8 cellular contexts compared by ENCODE assay signal in the genomic region with DNA sequence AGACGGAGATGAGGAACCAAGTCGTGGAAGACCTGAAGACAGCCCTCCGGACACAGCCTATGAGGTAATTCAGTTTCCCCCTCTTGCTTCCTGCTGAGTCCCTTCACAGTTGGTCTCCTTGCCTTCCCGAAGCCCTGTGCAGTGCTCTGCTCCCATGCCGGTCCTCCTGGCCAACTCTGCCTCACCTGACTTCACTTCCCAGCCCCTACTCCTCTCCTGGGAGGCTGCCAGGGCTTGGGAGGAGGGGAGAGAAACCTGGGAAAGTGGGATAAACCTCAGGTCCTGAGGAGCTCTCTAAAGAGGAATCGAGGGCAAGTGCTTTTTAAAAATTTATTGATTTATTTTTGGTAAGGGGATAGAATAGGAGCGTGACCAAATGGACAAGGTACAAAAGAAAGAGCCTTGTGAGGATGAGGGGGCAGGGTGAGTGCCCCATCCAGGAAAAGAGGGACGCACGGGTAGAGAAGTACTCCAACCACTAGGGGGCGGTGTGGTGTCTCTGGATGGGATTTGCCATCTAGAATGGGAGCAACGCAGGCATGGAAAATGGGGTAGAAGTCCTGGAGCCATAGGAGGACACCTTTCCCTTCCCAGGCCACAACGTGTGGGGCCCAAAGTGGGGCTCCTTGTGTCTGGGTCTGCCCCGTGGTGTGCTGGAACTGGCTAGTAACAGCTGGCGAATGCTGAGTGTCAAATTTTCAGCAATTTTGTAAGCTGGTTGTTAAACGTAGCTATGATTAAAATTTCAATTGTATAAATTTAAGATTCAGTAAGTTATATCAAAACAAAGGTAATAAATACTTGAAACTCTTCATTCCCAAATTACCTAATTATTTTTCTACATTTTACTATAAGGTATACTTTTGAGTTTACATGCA.
A peak's percentile ranks its signal among the peaks of the same experiment; 100 is the strongest.
DNase-seq lines count a peak whose midpoint lies in the region; ATAC-seq and TF ChIP-seq lines count a peak whose summit lies in the region.

No MANE protein-coding gene starts in this region.

- no peak for TF ChIP-seq EP300 in suprapubic skin (IDR thresholded peaks at IDR 0.05)

- H3K27me3 ChIP-seq in fibroblast of lung (ENCODE audit: control insufficient read depth, insufficient read depth, low read length) = no peaks in the 10 kb centered on the region
- H3K27me3 ChIP-seq in suprapubic skin = no peaks in the 10 kb centered on the region

- no peak overlapping the region for H2AFZ ChIP-seq in fibroblast of lung (ENCODE audit: low read length)

- no peak overlapping the region for H3K27ac Mint-ChIP-seq in neural crest cell (ENCODE audit: unreplicated experiment)

- DNase-seq in SIG-M5 treated with dmso at 0.1 percent for 504 hours (lab: John Stamatoyannopoulos, UW; ENCODE audit: unreplicated experiment) (peak; percentile 1), SIG-M5 (lab: John Stamatoyannopoulos, UW) (no peak), NCI-H2171 (lab: John Stamatoyannopoulos, UW) (peak; percentile 37), fibroblast of lung (ENCODE audit: low read depth in 2 of 2) (peak; percentile 30 to 57), neural crest cell (ENCODE audit: low read depth, low spot score) (peak; percentile 68), suprapubic skin (ENCODE audit: low spot score in 2 of 2) (peak; percentile 84 to 88)
- peak; percentile 90 for DNase-seq in activated CD8-positive, alpha-beta memory T cell treated with anti-CD3 and anti-CD28 coated beads, Interleukin-2, amount 50 U/mL, for 48 hours

- no peak overlapping the region for H3K4me3 Mint-ChIP-seq in neural crest cell

- H3K9me3 ChIP-seq in fibroblast of lung (ENCODE audit: control insufficient read depth, insufficient read depth, low read depth, low read length) (no peaks in the 10 kb centered on the region), suprapubic skin (no peaks in the 10 kb centered on the region)

- peaks cover 2% of the 10 kb centered on the region for H3K36me3 Mint-ChIP-seq in neural crest cell (ENCODE audit: low read depth)

- no peaks in the 10 kb centered on the region for H3K27me3 Mint-ChIP-seq in neural crest cell (ENCODE audit: low read depth)

- no peaks in the 10 kb centered on the region for H3K9me3 Mint-ChIP-seq in neural crest cell

- H3K27ac ChIP-seq in fibroblast of lung (ENCODE audit: insufficient read depth, low read length) (no peak overlapping the region), suprapubic skin (no peak overlapping the region)

- H3K9ac ChIP-seq in fibroblast of lung (ENCODE audit: insufficient read depth, low read length) = no peak overlapping the region

- no peaks in the 10 kb centered on the region for H3K4me1 ChIP-seq in fibroblast of lung (ENCODE audit: control insufficient read depth, extremely low read depth, insufficient read depth, low read length)
- H3K4me1 ChIP-seq in suprapubic skin = no peaks in the 10 kb centered on the region

- WGBS in suprapubic skin = 60% methylated on average over 14 of the region's 15 CpGs

- H3K4me2 ChIP-seq in fibroblast of lung (ENCODE audit: extremely low read depth, insufficient read depth, low read length) = no peak overlapping the region

- H3K79me2 ChIP-seq in fibroblast of lung (ENCODE audit: control insufficient read depth, insufficient read depth, low read length) = no peaks in the 10 kb centered on the region

- H3K4me3 ChIP-seq in fibroblast of lung (replicated peaks in 1 of 4; ENCODE audit: control extremely low read depth in 1 of 4, insufficient read depth in 1 of 4, low read depth in 3 of 4, low read length in 4 of 4) (no peak overlapping the region), suprapubic skin (no peak overlapping the region)

- H3K36me3 ChIP-seq in fibroblast of lung (ENCODE audit: control insufficient read depth, insufficient read depth, low read length) = peaks cover 12% of the 10 kb centered on the region
- peaks cover 22% of the 10 kb centered on the region for H3K36me3 ChIP-seq in suprapubic skin

- H3K4me1 Mint-ChIP-seq in neural crest cell = peaks cover 4% of the 10 kb centered on the region

- H4K20me1 ChIP-seq in fibroblast of lung (ENCODE audit: control insufficient read depth, extremely low read depth, insufficient read depth, low read length) = no peaks in the 10 kb centered on the region

- no peak for TF ChIP-seq POLR2A in suprapubic skin (IDR thresholded peaks at IDR 0.05)

- TF ChIP-seq CTCF in fibroblast of lung (conservative IDR thresholded peaks at IDR 0.05 in 1 of 2, IDR thresholded peaks at IDR 0.05 in 1 of 2; ENCODE audit: low read depth in 1 of 2, low read length in 2 of 2) (peak; percentile 73 to 75), neural crest cell (conservative IDR thresholded peaks at IDR 0.05) (peak; percentile 67), suprapubic skin (IDR thresholded peaks at IDR 0.05) (peak in 1 of 2 donors; percentile 67)

- ATAC-seq in HG02973 (IDR thresholded peaks at IDR 0.05; ENCODE audit: unreplicated experiment) = no peak
